Comparison of ENCODE assay signal across 8 cellular contexts in genomic region chr2:120231974-120232635, GRCh38. TPM values are rescaled to one million over a fixed set of nuclear protein-coding genes. Genes with fewer than 3 reads are reported as not detected.
DNase-seq lines count a peak whose midpoint lies in the region; ATAC-seq, FAIRE-seq and TF ChIP-seq lines count a peak whose summit lies in the region.

No MANE protein-coding gene starts in this region.

- no peaks in the 10 kb centered on the region for H3K36me3 ChIP-seq in pancreas
- H3K36me3 ChIP-seq in vagina: no peaks in the 10 kb centered on the region

- no peak for FAIRE-seq in pancreas (lab: Jason Lieb, UNC)

- H3K4me3 ChIP-seq in pancreas (peak overlapping the region in 2 of 4 donors; percentile 13 to 25), vagina (peak overlapping the region; percentile 36 to 44)

- peak overlapping the region; percentile 42 for H3K27ac ChIP-seq in epithelial cell of prostate
- H3K27ac ChIP-seq in pancreas: peak overlapping the region in 1 of 4 donors; percentile 45
- peak overlapping the region; percentile 78 for H3K27ac ChIP-seq in vagina

- TF ChIP-seq CTCF in pancreas (IDR thresholded peaks at IDR 0.05) (no peak), vagina (IDR thresholded peaks at IDR 0.05) (no peak)

- WGBS in pancreas, 2 donors: 64 to 70% methylated on average over 15 of the region's 15 CpGs

- H3K4me1 ChIP-seq in pancreas (no peaks in the 10 kb centered on the region), vagina (peaks cover 17% of the 10 kb centered on the region)

- no peaks in the 10 kb centered on the region for H3K9me3 ChIP-seq in pancreas
- H3K9me3 ChIP-seq in vagina: no peaks in the 10 kb centered on the region

- peak; percentile 89 for ATAC-seq in HG03354 (IDR thresholded peaks at IDR 0.05; ENCODE audit: poor library complexity, severe bottlenecking, unreplicated experiment)
- ATAC-seq in pancreas: peak in 3 of 4 donors; percentile 47 to 73 (median 71)

- TF ChIP-seq POLR2A in GM19099 (IDR thresholded peaks at IDR 0.05; ENCODE audit: extremely low read depth, insufficient read length, low read depth): peak; percentile 80
- TF ChIP-seq POLR2A in vagina (IDR thresholded peaks at IDR 0.05): no peak

- intact Hi-C loops in pancreas (cut with DNase I) (no loop called here), vagina (cut with DNase I) (no loop called here)

- H3K27me3 ChIP-seq in pancreas (no peaks in the 10 kb centered on the region), vagina (no peaks in the 10 kb centered on the region)

- DNase-seq in A172 (ENCODE audit: low spot score) (peak; percentile 56), epithelial cell of prostate (ENCODE audit: low read depth, low spot score) (no peak), pancreas (peak in 1 of 6 donors; percentile 43), vagina (ENCODE audit: extremely low spot score in 2 of 2) (no peak), superior temporal gyrus (ENCODE audit: extremely low spot score) (no peak)
- peak; percentile 51 to 53 for DNase-seq in activated CD4-positive, alpha-beta T cell treated with anti-CD3 and anti-CD28 coated beads for 24 hours (ENCODE audit: low read depth in 2 of 2)

RNA-seq across cellular contexts. Expression of gene TMEM185B, which starts 8.9 kb away (rescaled TPM):
- 36.9 and 38.1 TPM in 2 replicates for total RNA-seq in A172 (2014; rRNA removed; shearing (Covaris generic))
- total RNA-seq in pancreas (10 to 100 TPM in 3 of 6 donors, 1 to 10 TPM in 3; 6.6 to 13.5 (median 11.0) TPM), vagina (29.5 TPM)
- 1 to 10 TPM; 2.8 to 5.7 TPM for polyA plus RNA-seq in pancreas

RNA-seq across cellular contexts. Expression of gene RALB, which starts 20.5 kb away (rescaled TPM):
- 112 and 126 TPM in 2 replicates for total RNA-seq in A172 (2014; rRNA removed; shearing (Covaris generic))
- total RNA-seq in pancreas (10 to 100 TPM; 12.0 to 24.2 (median 15.4) TPM), vagina (44.0 TPM)
- polyA plus RNA-seq in pancreas: 10 to 100 TPM in 1 of 2 donors, 1 to 10 TPM in 1; 9.8 to 18.5 TPM

Comparison
In these comparisons a context has a peak if more than half of its experiments do, and no peak if none do; other contexts are left out.
1. DNase-seq: peak in A172 (single experiment) and activated CD4-positive, alpha-beta T cell treated with anti-CD3 and anti-CD28 coated beads for 24 hours (2 of 2); none in epithelial cell of prostate (single experiment), vagina (0 of 2) and superior temporal gyrus (single experiment).